Comparison of ENCODE assay signal across 1 cellular context in the genomic region with DNA sequence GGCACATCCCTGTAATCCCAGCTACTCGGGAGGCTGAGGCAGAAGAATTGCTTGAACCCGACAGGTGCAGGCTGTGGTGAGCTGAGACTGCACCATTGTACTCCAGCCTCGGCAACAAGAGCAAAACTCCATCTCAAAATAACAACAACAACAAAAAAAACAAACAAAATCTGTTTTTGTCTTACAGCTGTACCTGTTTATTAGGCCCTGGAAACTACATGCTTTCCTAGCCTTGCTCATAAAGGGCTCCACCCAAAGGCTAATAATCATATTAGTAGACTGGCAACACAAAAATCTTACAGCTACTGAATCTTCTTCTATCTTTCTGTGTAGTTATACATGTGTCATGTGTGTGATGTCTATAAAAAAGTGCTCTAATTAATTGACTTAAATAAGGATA.
TF ChIP-seq lines count a peak whose summit lies in the region.

No MANE protein-coding gene starts in this region.

TF ChIP-seq in GM23338, 12 proteins besides CTCF, POLR2A, EP300 and RAD21 (continued from another document):
- TF ChIP-seq, protein P1, sequence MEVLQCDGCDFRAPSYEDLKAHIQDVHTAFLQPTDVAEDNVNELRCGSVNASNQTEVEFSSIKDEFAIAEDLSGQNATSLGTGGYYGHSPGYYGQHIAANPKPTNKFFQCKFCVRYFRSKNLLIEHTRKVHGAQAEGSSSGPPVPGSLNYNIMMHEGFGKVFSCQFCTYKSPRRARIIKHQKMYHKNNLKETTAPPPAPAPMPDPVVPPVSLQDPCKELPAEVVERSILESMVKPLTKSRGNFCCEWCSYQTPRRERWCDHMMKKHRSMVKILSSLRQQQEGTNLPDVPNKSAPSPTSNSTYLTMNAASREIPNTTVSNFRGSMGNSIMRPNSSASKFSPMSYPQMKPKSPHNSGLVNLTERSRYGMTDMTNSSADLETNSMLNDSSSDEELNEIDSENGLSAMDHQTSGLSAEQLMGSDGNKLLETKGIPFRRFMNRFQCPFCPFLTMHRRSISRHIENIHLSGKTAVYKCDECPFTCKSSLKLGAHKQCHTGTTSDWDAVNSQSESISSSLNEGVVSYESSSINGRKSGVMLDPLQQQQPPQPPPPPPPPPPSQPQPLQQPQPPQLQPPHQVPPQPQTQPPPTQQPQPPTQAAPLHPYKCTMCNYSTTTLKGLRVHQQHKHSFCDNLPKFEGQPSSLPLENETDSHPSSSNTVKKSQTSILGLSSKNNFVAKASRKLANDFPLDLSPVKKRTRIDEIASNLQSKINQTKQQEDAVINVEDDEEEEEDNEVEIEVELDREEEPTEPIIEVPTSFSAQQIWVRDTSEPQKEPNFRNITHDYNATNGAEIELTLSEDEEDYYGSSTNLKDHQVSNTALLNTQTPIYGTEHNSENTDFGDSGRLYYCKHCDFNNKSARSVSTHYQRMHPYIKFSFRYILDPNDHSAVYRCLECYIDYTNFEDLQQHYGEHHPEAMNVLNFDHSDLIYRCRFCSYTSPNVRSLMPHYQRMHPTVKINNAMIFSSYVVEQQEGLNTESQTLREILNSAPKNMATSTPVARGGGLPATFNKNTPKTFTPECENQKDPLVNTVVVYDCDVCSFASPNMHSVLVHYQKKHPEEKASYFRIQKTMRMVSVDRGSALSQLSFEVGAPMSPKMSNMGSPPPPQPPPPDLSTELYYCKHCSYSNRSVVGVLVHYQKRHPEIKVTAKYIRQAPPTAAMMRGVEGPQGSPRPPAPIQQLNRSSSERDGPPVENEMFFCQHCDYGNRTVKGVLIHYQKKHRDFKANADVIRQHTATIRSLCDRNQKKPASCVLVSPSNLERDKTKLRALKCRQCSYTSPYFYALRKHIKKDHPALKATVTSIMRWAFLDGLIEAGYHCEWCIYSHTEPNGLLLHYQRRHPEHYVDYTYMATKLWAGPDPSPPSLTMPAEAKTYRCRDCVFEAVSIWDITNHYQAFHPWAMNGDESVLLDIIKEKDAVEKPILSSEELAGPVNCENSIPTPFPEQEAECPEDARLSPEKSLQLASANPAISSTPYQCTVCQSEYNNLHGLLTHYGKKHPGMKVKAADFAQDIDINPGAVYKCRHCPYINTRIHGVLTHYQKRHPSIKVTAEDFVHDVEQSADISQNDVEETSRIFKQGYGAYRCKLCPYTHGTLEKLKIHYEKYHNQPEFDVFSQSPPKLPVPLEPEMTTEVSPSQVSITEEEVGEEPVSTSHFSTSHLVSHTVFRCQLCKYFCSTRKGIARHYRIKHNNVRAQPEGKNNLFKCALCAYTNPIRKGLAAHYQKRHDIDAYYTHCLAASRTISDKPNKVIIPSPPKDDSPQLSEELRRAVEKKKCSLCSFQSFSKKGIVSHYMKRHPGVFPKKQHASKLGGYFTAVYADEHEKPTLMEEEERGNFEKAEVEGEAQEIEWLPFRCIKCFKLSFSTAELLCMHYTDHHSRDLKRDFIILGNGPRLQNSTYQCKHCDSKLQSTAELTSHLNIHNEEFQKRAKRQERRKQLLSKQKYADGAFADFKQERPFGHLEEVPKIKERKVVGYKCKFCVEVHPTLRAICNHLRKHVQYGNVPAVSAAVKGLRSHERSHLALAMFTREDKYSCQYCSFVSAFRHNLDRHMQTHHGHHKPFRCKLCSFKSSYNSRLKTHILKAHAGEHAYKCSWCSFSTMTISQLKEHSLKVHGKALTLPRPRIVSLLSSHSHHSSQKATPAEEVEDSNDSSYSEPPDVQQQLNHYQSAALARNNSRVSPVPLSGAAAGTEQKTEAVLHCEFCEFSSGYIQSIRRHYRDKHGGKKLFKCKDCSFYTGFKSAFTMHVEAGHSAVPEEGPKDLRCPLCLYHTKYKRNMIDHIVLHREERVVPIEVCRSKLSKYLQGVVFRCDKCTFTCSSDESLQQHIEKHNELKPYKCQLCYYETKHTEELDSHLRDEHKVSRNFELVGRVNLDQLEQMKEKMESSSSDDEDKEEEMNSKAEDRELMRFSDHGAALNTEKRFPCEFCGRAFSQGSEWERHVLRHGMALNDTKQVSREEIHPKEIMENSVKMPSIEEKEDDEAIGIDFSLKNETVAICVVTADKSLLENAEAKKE (CRISPR knock-in tag; IDR thresholded peaks at IDR 0.05): no peak
- TF ChIP-seq, protein P2, sequence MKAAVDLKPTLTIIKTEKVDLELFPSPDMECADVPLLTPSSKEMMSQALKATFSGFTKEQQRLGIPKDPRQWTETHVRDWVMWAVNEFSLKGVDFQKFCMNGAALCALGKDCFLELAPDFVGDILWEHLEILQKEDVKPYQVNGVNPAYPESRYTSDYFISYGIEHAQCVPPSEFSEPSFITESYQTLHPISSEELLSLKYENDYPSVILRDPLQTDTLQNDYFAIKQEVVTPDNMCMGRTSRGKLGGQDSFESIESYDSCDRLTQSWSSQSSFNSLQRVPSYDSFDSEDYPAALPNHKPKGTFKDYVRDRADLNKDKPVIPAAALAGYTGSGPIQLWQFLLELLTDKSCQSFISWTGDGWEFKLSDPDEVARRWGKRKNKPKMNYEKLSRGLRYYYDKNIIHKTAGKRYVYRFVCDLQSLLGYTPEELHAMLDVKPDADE (IDR thresholded peaks at IDR 0.05): no peak
- TF ChIP-seq EZH2phosphoT487 (IDR thresholded peaks at IDR 0.05; ENCODE audit: unreplicated experiment): no peak
- no peak for TF ChIP-seq STAT1 (IDR thresholded peaks at IDR 0.05; ENCODE audit: unreplicated experiment)
- no peak for TF ChIP-seq NANOG (IDR thresholded peaks at IDR 0.05; ENCODE audit: borderline replicate concordance)
